ENCODE assay signal across 8 cellular contexts in the genomic region with DNA sequence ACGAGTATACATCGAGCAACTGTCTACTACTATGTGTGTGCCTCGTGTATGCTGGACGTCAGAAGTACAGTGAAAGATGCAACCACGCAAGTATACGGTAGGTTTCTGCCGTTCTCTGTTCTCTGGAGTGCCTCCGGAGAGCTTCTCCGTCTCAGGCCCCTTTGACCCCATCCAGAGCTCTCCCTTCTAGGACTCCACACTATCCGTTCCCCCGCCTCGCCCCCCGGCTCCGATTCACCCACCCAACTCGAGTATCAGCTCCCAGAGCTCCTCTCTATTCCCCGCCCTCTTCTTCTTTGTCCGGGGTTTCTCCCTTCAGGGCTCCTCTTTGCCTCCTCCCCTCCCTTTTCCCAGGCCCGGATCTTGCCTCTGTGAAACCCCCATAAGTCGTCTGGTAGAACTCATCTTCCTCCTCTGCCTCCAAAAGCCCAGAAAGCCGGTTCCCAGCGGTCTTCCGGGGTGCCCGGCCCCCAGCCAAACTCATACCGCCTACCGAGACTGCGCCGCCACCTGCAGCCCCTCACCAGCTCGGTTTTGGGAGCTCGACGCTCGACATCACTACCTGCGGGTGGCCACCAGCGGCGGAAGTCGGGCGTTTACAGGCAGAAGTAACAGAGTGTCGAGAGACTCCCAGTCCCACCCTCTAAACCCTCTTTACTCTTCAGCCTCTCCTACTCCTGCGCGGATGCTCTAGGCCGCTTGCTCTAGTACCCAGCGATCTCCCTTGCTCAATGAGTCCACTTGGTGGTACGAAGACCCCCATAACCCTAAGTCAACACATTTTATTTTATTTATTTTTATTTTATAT.
DNase-seq lines count a peak whose midpoint lies in the region; ATAC-seq lines count a peak whose summit lies in the region.

A gene with protein sequence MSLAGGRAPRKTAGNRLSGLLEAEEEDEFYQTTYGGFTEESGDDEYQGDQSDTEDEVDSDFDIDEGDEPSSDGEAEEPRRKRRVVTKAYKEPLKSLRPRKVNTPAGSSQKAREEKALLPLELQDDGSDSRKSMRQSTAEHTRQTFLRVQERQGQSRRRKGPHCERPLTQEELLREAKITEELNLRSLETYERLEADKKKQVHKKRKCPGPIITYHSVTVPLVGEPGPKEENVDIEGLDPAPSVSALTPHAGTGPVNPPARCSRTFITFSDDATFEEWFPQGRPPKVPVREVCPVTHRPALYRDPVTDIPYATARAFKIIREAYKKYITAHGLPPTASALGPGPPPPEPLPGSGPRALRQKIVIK (minus strand): TSS at position 560 of the 808 bp plus-strand sequence. CDS start 76 bp downstream, at position 484.

- peak; percentile 94 for ATAC-seq in GM19023 (IDR thresholded peaks at IDR 0.05; ENCODE audit: unreplicated experiment)
- peak; percentile 73 for ATAC-seq in HG03196 (IDR thresholded peaks at IDR 0.05; ENCODE audit: unreplicated experiment)

- DNase-seq in AG08396 (ENCODE audit: low spot score) (peak; percentile 86), NCI-H446 (lab: John Stamatoyannopoulos, UW) (peak; percentile 67 to 87), caudate nucleus (lab: John Stamatoyannopoulos, UW) (peak in 60 of 61 donors; percentile 18 to 92 (median 76)), iris pigment epithelial cell (ENCODE audit: low read depth) (peak; percentile 93)
- DNase-seq in activated CD4-positive, CD25-positive, alpha-beta regulatory T cell (lab: John Stamatoyannopoulos, UW) = peak; percentile 55 to 75 (median 69)
- DNase-seq in stimulated activated CD4-positive, alpha-beta T cell treated with anti-CD3 and anti-CD28 coated beads, Interleukin-12 subunit alpha, Interleukin-12 subunit beta, amount 100 ng/mL, for 4 hours = peak; percentile 79

- no peak within 1 kb of the TSS for H3K27ac ChIP-seq in caudate nucleus (ENCODE audit: low read depth, low read length)
